4 cellular contexts compared by ENCODE assay signal in genomic region chr14:70201994-70202393, GRCh38. TPM values are rescaled to one million over a fixed set of nuclear protein-coding genes. Genes with fewer than 3 reads are reported as not detected.
"Had no signal": no experiment of that assay in that cellular context is flagged by ENCODE, and none has a peak within 500 bp of the region (broad histone marks: within the 10 kb centered on the region; RNA-seq: fewer than 3 reads in every experiment).

No MANE protein-coding gene starts in this region.

- ATAC-seq: GM12878 had no signal

- H3K4me3 ChIP-seq: GM12878 had no signal

- DNase-seq: GDM1, GF-D8 had no signal

RNA-seq across cellular contexts. Expression of gene SLC8A3, which starts 13.2 kb away (rescaled TPM):
- total RNA-seq: G401 had no signal
